Comparison of ENCODE assay signal across 9 cellular contexts in genomic region chr11:27363576-27364115, GRCh38. TPM values are rescaled to one million over a fixed set of nuclear protein-coding genes. Genes with fewer than 3 reads are reported as not detected.
DNase-seq lines count a peak whose midpoint lies in the region; ATAC-seq, FAIRE-seq and TF ChIP-seq lines count a peak whose summit lies in the region.
"Had no signal": no experiment of that assay in that cellular context is flagged by ENCODE, and none has a peak within 500 bp of the region (broad histone marks: within the 10 kb centered on the region; RNA-seq: fewer than 3 reads in every experiment).

No MANE protein-coding gene starts in this region.

- H3K27me3 ChIP-seq in brain microvascular endothelial cell (replicated peaks) = no peaks in the 10 kb centered on the region
- no peaks in the 10 kb centered on the region for H3K27me3 ChIP-seq in mononuclear cell (ENCODE audit: insufficient read depth, low read length)

- CTCF ChIA-PET in A549 (lab: Yijun Ruan, JAX) = interaction anchor here (0.7 to 1.8 kb wide), 8 partner anchors 11 to 180 kb away, joined by 3 to 5 read pairs (median 4); no protein-coding TSS in a partner anchor

- H3K27ac ChIP-seq in A549 (peak overlapping the region; percentile 83 to 92), brain microvascular endothelial cell (peak overlapping the region; percentile 39)

- H3K4me1 ChIP-seq in A549 (peaks cover 45% of the 10 kb centered on the region), mononuclear cell (ENCODE audit: insufficient read depth, low read length) (peaks cover 14% of the 10 kb centered on the region)

- TF ChIP-seq EP300 in A549 (IDR thresholded peaks at IDR 0.05) = no peak

- DNase-seq in A549 (ENCODE audit: low read depth in 1 of 2, low spot score in 1 of 2) (no peak), brain microvascular endothelial cell (no peak), GF-D8 (lab: John Stamatoyannopoulos, UW) (no peak), RPMI8226 (no peak)
- DNase-seq in stimulated activated CD4-positive, alpha-beta T cell treated with anti-CD3 and anti-CD28 coated beads, Interleukin-1b, Interleukin-23, amount 100 ng/mL, for 48 hours = no peak

- H3K9me3 ChIP-seq in A549 (no peaks in the 10 kb centered on the region), mononuclear cell (ENCODE audit: low read depth, low read length) (no peaks in the 10 kb centered on the region)

- no peaks in the 10 kb centered on the region for H3K36me3 ChIP-seq in brain microvascular endothelial cell (replicated peaks)

- peak overlapping the region; percentile 96 for H3K4me2 ChIP-seq in A549

- in situ Hi-C loops in brain microvascular endothelial cell (cut with HindIII; ENCODE audit: low pct_ligation_motif_present, low sequenced_read_pairs) = no loop called here

- TF ChIP-seq POLR2A in A549 (IDR thresholded peaks at IDR 0.05; ENCODE audit: low read length) = no peak

- 23% methylated on average over 13 of the region's 13 CpGs for WGBS in A549 (ENCODE audit: missing lambda C conversion rate)

- H3K4me3 ChIP-seq in A549 (peak overlapping the region; percentile 65), brain microvascular endothelial cell (ENCODE audit: low read depth, low read length) (peak overlapping the region; percentile 86), mononuclear cell (ENCODE audit: low read length) (peak overlapping the region; percentile 61)

- TF ChIP-seq RAD21 in A549 (conservative IDR thresholded peaks at IDR 0.05 in 1 of 2, IDR thresholded peaks at IDR 0.05 in 1 of 2) = no peak

- no peak for TF ChIP-seq CTCF in A549 (IDR thresholded peaks at IDR 0.05)
- TF ChIP-seq CTCF in brain microvascular endothelial cell (IDR thresholded peaks at IDR 0.05; ENCODE audit: low read depth, low read length, missing control alignments) = no peak

- no peak for FAIRE-seq in A549 (lab: Jason Lieb, UNC)
- FAIRE-seq: TTC549 had no signal

- peak; percentile 4 to 20; a peak in 3 of 6 replicates for ATAC-seq in A549
- peak; percentile 0 for ATAC-seq in HG02870 (IDR thresholded peaks at IDR 0.05; ENCODE audit: unreplicated experiment)
- ATAC-seq in HG03457 (IDR thresholded peaks at IDR 0.05; ENCODE audit: unreplicated experiment) = no peak

- POLR2A ChIA-PET in A549 (lab: Yijun Ruan, JAX) = interaction anchor here (1.0 to 1.1 kb wide), 2 partner anchors 11 to 109 kb away, joined by 4 to 14 read pairs; partner anchors contain the start of gene LGR4

TF ChIP-seq in A549, 52 proteins besides CTCF, POLR2A, EP300 and RAD21:
- TF ChIP-seq ZC3H11A (IDR thresholded peaks at IDR 0.05) (no peak), JUN (IDR thresholded peaks at IDR 0.05) (0 out of 5 replicates have a peak, but pooled peaks of 1 of the 2 experiments have one; percentile 64), MAFK (IDR thresholded peaks at IDR 0.05; ENCODE audit: partially characterized antibody) (peak; percentile 95), ZNF302 (CRISPR knock-in tag; IDR thresholded peaks at IDR 0.05) (no peak), FOSB (CRISPR knock-in tag; IDR thresholded peaks at IDR 0.05) (0 out of 2 replicates have a peak, but pooled peaks have one; percentile 12)

RNA-seq across cellular contexts. Expression of gene CCDC34, which starts 0.6 kb away (rescaled TPM):
- polyA plus RNA-seq in A549 (2011; rRNA removed) (33.1 and 35.9 TPM in 2 replicates), A549 (2017; fragmentation: RNase III; extraction: RNeasy Plus Mini Kit Qiagen cat#74134 plus additional on column Dnase treatment) (31.4 to 32.0 TPM (median 31.6 TPM) in 3 replicates)
- 20.9 and 23.7 TPM in 2 replicates for polyA plus RNA-seq in A549 (2012; cell fraction: cytosol; rRNA removed)
- 12.1 and 13.2 TPM in 2 replicates for polyA plus RNA-seq in A549 (2012; cell fraction: nucleus; rRNA removed)
- polyA minus RNA-seq in A549 (2011; rRNA and poly(A)+ RNA removed) = 6.8 and 7.7 TPM in 2 replicates
- 1.4 TPM for total RNA-seq in mononuclear cell
